ENCODE assay signal across 15 cellular contexts in genomic region chr6:129207832-129208231, GRCh38.
A peak's percentile ranks its signal among the peaks of the same experiment; 100 is the strongest.
DNase-seq lines count a peak whose midpoint lies in the region; ATAC-seq and TF ChIP-seq lines count a peak whose summit lies in the region.
"Had no signal": no experiment of that assay in that cellular context is flagged by ENCODE, and none has a peak within 500 bp of the region (broad histone marks: within the 10 kb centered on the region; RNA-seq: fewer than 3 reads in every experiment).

No MANE protein-coding gene starts in this region.

- DNase-seq in LNCaP clone FGC (ENCODE audit: low read depth) (peak; percentile 79), SK-N-MC (ENCODE audit: low read depth, low spot score) (no peak), left colon (no peak), osteoblast (ENCODE audit: insufficient read length, low spot score, missing footprints) (peak; percentile 25), mesenteric fat pad (ENCODE audit: low spot score) (no peak)
- DNase-seq in activated CD4-positive, alpha-beta T cell treated with anti-CD3 and anti-CD28 coated beads for 36 hours: no peak
- DNase-seq: BE2C; CD4-positive, alpha-beta memory T cell; DMS153; DMS79 treated with DMSO at 0.1 percent for 48 hours; EL had no signal

- H3K9me3 Mint-ChIP-seq in activated CD4-positive, alpha-beta T cell treated with anti-CD3 and anti-CD28 coated beads for 36 hours (ENCODE audit: low read depth): no peaks in the 10 kb centered on the region
- H3K9me3 Mint-ChIP-seq: CD4-positive, alpha-beta memory T cell had no signal

- no peaks in the 10 kb centered on the region for H4K20me1 ChIP-seq in osteoblast (ENCODE audit: insufficient read depth, low read length)

- H3K9me3 ChIP-seq in SK-N-MC (ENCODE audit: low read depth, low read length) (no peaks in the 10 kb centered on the region; the same call in 1 of the 2 replicates), osteoblast (ENCODE audit: low read depth, low read length) (no peaks in the 10 kb centered on the region)
- H3K9me3 ChIP-seq: BE2C, HAP-1 had no signal

- TF ChIP-seq CTCF in LNCaP clone FGC (IDR thresholded peaks at IDR 0.05; ENCODE audit: control insufficient read depth, extremely low read depth, insufficient read depth) (no peak), osteoblast (IDR thresholded peaks at IDR 0.05; ENCODE audit: extremely low read depth, low read depth, low read length) (no peak)

- H3K4me1 Mint-ChIP-seq in activated CD4-positive, alpha-beta T cell treated with anti-CD3 and anti-CD28 coated beads for 36 hours: no peaks in the 10 kb centered on the region
- H3K4me1 Mint-ChIP-seq: CD4-positive, alpha-beta memory T cell had no signal

- H3K27me3 Mint-ChIP-seq in activated CD4-positive, alpha-beta T cell treated with anti-CD3 and anti-CD28 coated beads for 36 hours: peaks cover 2% of the 10 kb centered on the region

- no peak overlapping the region for H2AFZ ChIP-seq in osteoblast (ENCODE audit: low read length)

- no peaks in the 10 kb centered on the region for H3K36me3 Mint-ChIP-seq in activated CD4-positive, alpha-beta T cell treated with anti-CD3 and anti-CD28 coated beads for 36 hours (ENCODE audit: low read depth)
- H3K36me3 Mint-ChIP-seq: CD4-positive, alpha-beta memory T cell had no signal

- no peak overlapping the region for H3K4me3 ChIP-seq in LNCaP clone FGC (ENCODE audit: low read depth, low read length)
- peak overlapping the region; percentile 24; the same call in 1 of the 2 replicates for H3K4me3 ChIP-seq in SK-N-MC
- H3K4me3 ChIP-seq in osteoblast (ENCODE audit: insufficient read depth, low read length): no peak overlapping the region
- H3K4me3 ChIP-seq: HAP-1 had no signal

- POLR2A ChIA-PET in activated CD4-positive, alpha-beta T cell treated with anti-CD3 and anti-CD28 coated beads for 36 hours (lab: Charles Lee): no interaction called here

- H3K4me3 Mint-ChIP-seq in activated CD4-positive, alpha-beta T cell treated with anti-CD3 and anti-CD28 coated beads for 36 hours: no peak overlapping the region

- no peaks in the 10 kb centered on the region for H3K79me2 ChIP-seq in osteoblast (ENCODE audit: insufficient read depth, low read length)

- H3K4me1 ChIP-seq in osteoblast (ENCODE audit: insufficient read depth, low read length): no peaks in the 10 kb centered on the region
- H3K4me1 ChIP-seq: BE2C had no signal

- CTCF ChIA-PET in activated CD4-positive, alpha-beta T cell treated with anti-CD3 and anti-CD28 coated beads for 36 hours (lab: Charles Lee): no interaction called here

- no peak overlapping the region for H3K4me2 ChIP-seq in osteoblast (ENCODE audit: insufficient read depth, low read length)

- ATAC-seq in left colon: peak; percentile 51
- no peak for ATAC-seq in activated CD4-positive, alpha-beta T cell treated with anti-CD3 and anti-CD28 coated beads for 36 hours
- ATAC-seq in GM21786 (IDR thresholded peaks at IDR 0.05; ENCODE audit: unreplicated experiment): no peak
- ATAC-seq: HepG2 had no signal

- H3K9ac ChIP-seq in SK-N-MC (ENCODE audit: insufficient read length): peak overlapping the region; percentile 65

- H3K27ac ChIP-seq in SK-N-MC: peak overlapping the region; percentile 97
- H3K27ac ChIP-seq in osteoblast (ENCODE audit: low read depth, low read length): no peak overlapping the region
- H3K27ac ChIP-seq: C4-2B had no signal

- no peaks in the 10 kb centered on the region for H3K27me3 ChIP-seq in osteoblast (ENCODE audit: insufficient read depth, low read length)
- H3K27me3 ChIP-seq: BE2C had no signal

- no peaks in the 10 kb centered on the region for H3K36me3 ChIP-seq in SK-N-MC (ENCODE audit: insufficient read depth, low read length)
- no peaks in the 10 kb centered on the region for H3K36me3 ChIP-seq in osteoblast (ENCODE audit: insufficient read depth, low read length)
- H3K36me3 ChIP-seq: BE2C, HAP-1 had no signal

- intact Hi-C loops in left colon (cut with DNase I, micrococcal nuclease): no loop called here
- intact Hi-C loops in activated CD4-positive, alpha-beta T cell treated with anti-CD3 and anti-CD28 coated beads for 36 hours (cut with DNase I, micrococcal nuclease): no loop called here

- no peak overlapping the region for H3K27ac Mint-ChIP-seq in activated CD4-positive, alpha-beta T cell treated with anti-CD3 and anti-CD28 coated beads for 36 hours

Comparison
In these comparisons a context has a peak if more than half of its experiments do, and no peak if none do; other contexts are left out.
1. DNase-seq: peak in LNCaP clone FGC (single experiment) and osteoblast (single experiment); none in SK-N-MC (single experiment), left colon (0 of 2), activated CD4-positive, alpha-beta T cell treated with anti-CD3 and anti-CD28 coated beads for 36 hours (single experiment) and mesenteric fat pad (single experiment).